1 cellular context compared by ENCODE assay signal in genomic region chr14:24368562-24369252, GRCh38.
A peak's percentile ranks its signal among the peaks of the same experiment; 100 is the strongest.
TF ChIP-seq lines count a peak whose summit lies in the region.

No MANE protein-coding gene starts in this region.

TF ChIP-seq in GM12878, 131 proteins besides CTCF, POLR2A, EP300 and RAD21 (continues in another document):
- TF ChIP-seq ESRRA (IDR thresholded peaks at IDR 0.05; ENCODE audit: low read length): no peak
- peak; percentile 36; the same call in 1 of the 2 replicates for TF ChIP-seq PAX5 (IDR thresholded peaks at IDR 0.05; ENCODE audit: borderline replicate concordance, low read depth, low read length)
- 0 out of 2 replicates have a peak, but pooled peaks have one; percentile 38 for TF ChIP-seq TAF1 (IDR thresholded peaks at IDR 0.05; ENCODE audit: borderline replicate concordance, low read depth, low read length)
- peak; percentile 43; the same call in 1 of the 2 replicates for TF ChIP-seq RB1 (IDR thresholded peaks at IDR 0.05; ENCODE audit: borderline replicate concordance)
- no peak for TF ChIP-seq RELA (IDR thresholded peaks at IDR 0.05; ENCODE audit: borderline replicate concordance, partially characterized antibody)
- TF ChIP-seq PML (IDR thresholded peaks at IDR 0.05; ENCODE audit: low read length): no peak
- TF ChIP-seq, protein P1, sequence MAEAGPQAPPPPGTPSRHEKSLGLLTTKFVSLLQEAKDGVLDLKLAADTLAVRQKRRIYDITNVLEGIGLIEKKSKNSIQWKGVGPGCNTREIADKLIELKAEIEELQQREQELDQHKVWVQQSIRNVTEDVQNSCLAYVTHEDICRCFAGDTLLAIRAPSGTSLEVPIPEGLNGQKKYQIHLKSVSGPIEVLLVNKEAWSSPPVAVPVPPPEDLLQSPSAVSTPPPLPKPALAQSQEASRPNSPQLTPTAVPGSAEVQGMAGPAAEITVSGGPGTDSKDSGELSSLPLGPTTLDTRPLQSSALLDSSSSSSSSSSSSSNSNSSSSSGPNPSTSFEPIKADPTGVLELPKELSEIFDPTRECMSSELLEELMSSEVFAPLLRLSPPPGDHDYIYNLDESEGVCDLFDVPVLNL (IDR thresholded peaks at IDR 0.05; ENCODE audit: low read depth, low read length): no peak
- no peak for TF ChIP-seq NBN (IDR thresholded peaks at IDR 0.05)
- no peak for TF ChIP-seq ZBED1 (IDR thresholded peaks at IDR 0.05; ENCODE audit: borderline replicate concordance)
- no peak for TF ChIP-seq MAX (IDR thresholded peaks at IDR 0.05; ENCODE audit: low read depth, low read length)
- no peak for TF ChIP-seq NR2C1 (IDR thresholded peaks at IDR 0.05)
- peak; percentile 87 for TF ChIP-seq HDGF (IDR thresholded peaks at IDR 0.05)
- TF ChIP-seq TBL1XR1 (IDR thresholded peaks at IDR 0.05; ENCODE audit: low read depth, low read length): no peak
- no peak for TF ChIP-seq FOS (IDR thresholded peaks at IDR 0.05; ENCODE audit: borderline replicate concordance, extremely low read depth, insufficient read length)
- TF ChIP-seq LARP7 (IDR thresholded peaks at IDR 0.05): no peak
- TF ChIP-seq DPF2 (IDR thresholded peaks at IDR 0.05): peak; percentile 92
- peak; percentile 45; the same call in 1 of the 2 replicates for TF ChIP-seq MTA2 (IDR thresholded peaks at IDR 0.05; ENCODE audit: low read depth)
- TF ChIP-seq YBX1 (IDR thresholded peaks at IDR 0.05): no peak
- no peak for TF ChIP-seq EED (IDR thresholded peaks at IDR 0.05; ENCODE audit: low read depth)
- TF ChIP-seq, protein P2, sequence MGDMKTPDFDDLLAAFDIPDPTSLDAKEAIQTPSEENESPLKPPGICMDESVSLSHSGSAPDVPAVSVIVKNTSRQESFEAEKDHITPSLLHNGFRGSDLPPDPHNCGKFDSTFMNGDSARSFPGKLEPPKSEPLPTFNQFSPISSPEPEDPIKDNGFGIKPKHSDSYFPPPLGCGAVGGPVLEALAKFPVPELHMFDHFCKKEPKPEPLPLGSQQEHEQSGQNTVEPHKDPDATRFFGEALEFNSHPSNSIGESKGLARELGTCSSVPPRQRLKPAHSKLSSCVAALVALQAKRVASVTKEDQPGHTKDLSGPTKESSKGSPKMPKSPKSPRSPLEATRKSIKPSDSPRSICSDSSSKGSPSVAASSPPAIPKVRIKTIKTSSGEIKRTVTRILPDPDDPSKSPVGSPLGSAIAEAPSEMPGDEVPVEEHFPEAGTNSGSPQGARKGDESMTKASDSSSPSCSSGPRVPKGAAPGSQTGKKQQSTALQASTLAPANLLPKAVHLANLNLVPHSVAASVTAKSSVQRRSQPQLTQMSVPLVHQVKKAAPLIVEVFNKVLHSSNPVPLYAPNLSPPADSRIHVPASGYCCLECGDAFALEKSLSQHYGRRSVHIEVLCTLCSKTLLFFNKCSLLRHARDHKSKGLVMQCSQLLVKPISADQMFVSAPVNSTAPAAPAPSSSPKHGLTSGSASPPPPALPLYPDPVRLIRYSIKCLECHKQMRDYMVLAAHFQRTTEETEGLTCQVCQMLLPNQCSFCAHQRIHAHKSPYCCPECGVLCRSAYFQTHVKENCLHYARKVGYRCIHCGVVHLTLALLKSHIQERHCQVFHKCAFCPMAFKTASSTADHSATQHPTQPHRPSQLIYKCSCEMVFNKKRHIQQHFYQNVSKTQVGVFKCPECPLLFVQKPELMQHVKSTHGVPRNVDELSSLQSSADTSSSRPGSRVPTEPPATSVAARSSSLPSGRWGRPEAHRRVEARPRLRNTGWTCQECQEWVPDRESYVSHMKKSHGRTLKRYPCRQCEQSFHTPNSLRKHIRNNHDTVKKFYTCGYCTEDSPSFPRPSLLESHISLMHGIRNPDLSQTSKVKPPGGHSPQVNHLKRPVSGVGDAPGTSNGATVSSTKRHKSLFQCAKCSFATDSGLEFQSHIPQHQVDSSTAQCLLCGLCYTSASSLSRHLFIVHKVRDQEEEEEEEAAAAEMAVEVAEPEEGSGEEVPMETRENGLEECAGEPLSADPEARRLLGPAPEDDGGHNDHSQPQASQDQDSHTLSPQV (IDR thresholded peaks at IDR 0.05): no peak
- TF ChIP-seq SREBF2 (IDR thresholded peaks at IDR 0.05; ENCODE audit: low read length): no peak
- TF ChIP-seq HCFC1 (IDR thresholded peaks at IDR 0.05; ENCODE audit: low read length): no peak
- TF ChIP-seq RFX5 (IDR thresholded peaks at IDR 0.05; ENCODE audit: low read depth, low read length): no peak
- TF ChIP-seq CREM (IDR thresholded peaks at IDR 0.05; ENCODE audit: low read depth): peak; percentile 28; the same call in 1 of the 2 replicates
- TF ChIP-seq ZNF207 (IDR thresholded peaks at IDR 0.05; ENCODE audit: borderline replicate concordance): 0 out of 2 replicates have a peak, but pooled peaks have one; percentile 59
- TF ChIP-seq MYB (IDR thresholded peaks at IDR 0.05; ENCODE audit: borderline replicate concordance, low read depth, low read length): no peak
- no peak for TF ChIP-seq PAX8 (IDR thresholded peaks at IDR 0.05)
- TF ChIP-seq, protein P3, sequence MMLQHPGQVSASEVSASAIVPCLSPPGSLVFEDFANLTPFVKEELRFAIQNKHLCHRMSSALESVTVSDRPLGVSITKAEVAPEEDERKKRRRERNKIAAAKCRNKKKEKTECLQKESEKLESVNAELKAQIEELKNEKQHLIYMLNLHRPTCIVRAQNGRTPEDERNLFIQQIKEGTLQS (IDR thresholded peaks at IDR 0.05; ENCODE audit: borderline replicate concordance, extremely low read depth, low read depth, low read length): no peak
- no peak for TF ChIP-seq HDAC6 (IDR thresholded peaks at IDR 0.05; ENCODE audit: unreplicated experiment)
- TF ChIP-seq ZNF687 (IDR thresholded peaks at IDR 0.05): 0 out of 2 replicates have a peak, but pooled peaks have one; percentile 61
- no peak for TF ChIP-seq BRCA1 (IDR thresholded peaks at IDR 0.05; ENCODE audit: low read depth, low read length)
- TF ChIP-seq, protein P4, sequence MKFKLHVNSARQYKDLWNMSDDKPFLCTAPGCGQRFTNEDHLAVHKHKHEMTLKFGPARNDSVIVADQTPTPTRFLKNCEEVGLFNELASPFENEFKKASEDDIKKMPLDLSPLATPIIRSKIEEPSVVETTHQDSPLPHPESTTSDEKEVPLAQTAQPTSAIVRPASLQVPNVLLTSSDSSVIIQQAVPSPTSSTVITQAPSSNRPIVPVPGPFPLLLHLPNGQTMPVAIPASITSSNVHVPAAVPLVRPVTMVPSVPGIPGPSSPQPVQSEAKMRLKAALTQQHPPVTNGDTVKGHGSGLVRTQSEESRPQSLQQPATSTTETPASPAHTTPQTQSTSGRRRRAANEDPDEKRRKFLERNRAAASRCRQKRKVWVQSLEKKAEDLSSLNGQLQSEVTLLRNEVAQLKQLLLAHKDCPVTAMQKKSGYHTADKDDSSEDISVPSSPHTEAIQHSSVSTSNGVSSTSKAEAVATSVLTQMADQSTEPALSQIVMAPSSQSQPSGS (IDR thresholded peaks at IDR 0.05; ENCODE audit: low read length): no peak
- no peak for TF ChIP-seq TCF7 (IDR thresholded peaks at IDR 0.05; ENCODE audit: borderline replicate concordance)
- TF ChIP-seq ZNF217 (IDR thresholded peaks at IDR 0.05): no peak
- no peak for TF ChIP-seq STAT1 (conservative IDR thresholded peaks at IDR 0.05)
- 0 out of 2 replicates have a peak, but pooled peaks have one; percentile 23 for TF ChIP-seq SMARCA5 (IDR thresholded peaks at IDR 0.05)
- TF ChIP-seq PBX3 (IDR thresholded peaks at IDR 0.05; ENCODE audit: insufficient replicate concordance, low read depth, low read length): no peak
- TF ChIP-seq POU2F2 (IDR thresholded peaks at IDR 0.05; ENCODE audit: borderline replicate concordance, low read depth, low read length): no peak
- no peak for TF ChIP-seq ZNF384 (IDR thresholded peaks at IDR 0.05; ENCODE audit: borderline replicate concordance, low read depth, low read length)
- TF ChIP-seq RAD51 (IDR thresholded peaks at IDR 0.05): no peak
- peak; percentile 93 for TF ChIP-seq GATAD2B (conservative IDR thresholded peaks at IDR 0.05; ENCODE audit: low read depth)
- 0 out of 2 replicates have a peak, but pooled peaks have one; percentile 38 for TF ChIP-seq CREB1 (IDR thresholded peaks at IDR 0.05; ENCODE audit: low read depth)
- TF ChIP-seq, protein P5, sequence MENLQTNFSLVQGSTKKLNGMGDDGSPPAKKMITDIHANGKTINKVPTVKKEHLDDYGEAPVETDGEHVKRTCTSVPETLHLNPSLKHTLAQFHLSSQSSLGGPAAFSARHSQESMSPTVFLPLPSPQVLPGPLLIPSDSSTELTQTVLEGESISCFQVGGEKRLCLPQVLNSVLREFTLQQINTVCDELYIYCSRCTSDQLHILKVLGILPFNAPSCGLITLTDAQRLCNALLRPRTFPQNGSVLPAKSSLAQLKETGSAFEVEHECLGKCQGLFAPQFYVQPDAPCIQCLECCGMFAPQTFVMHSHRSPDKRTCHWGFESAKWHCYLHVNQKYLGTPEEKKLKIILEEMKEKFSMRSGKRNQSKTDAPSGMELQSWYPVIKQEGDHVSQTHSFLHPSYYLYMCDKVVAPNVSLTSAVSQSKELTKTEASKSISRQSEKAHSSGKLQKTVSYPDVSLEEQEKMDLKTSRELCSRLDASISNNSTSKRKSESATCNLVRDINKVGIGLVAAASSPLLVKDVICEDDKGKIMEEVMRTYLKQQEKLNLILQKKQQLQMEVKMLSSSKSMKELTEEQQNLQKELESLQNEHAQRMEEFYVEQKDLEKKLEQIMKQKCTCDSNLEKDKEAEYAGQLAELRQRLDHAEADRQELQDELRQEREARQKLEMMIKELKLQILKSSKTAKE (IDR thresholded peaks at IDR 0.05; ENCODE audit: low read depth, poor library complexity, severe bottlenecking): no peak
- TF ChIP-seq, protein P6, sequence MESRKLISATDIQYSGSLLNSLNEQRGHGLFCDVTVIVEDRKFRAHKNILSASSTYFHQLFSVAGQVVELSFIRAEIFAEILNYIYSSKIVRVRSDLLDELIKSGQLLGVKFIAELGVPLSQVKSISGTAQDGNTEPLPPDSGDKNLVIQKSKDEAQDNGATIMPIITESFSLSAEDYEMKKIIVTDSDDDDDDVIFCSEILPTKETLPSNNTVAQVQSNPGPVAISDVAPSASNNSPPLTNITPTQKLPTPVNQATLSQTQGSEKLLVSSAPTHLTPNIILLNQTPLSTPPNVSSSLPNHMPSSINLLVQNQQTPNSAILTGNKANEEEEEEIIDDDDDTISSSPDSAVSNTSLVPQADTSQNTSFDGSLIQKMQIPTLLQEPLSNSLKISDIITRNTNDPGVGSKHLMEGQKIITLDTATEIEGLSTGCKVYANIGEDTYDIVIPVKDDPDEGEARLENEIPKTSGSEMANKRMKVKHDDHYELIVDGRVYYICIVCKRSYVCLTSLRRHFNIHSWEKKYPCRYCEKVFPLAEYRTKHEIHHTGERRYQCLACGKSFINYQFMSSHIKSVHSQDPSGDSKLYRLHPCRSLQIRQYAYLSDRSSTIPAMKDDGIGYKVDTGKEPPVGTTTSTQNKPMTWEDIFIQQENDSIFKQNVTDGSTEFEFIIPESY (IDR thresholded peaks at IDR 0.05): no peak
- no peak for TF ChIP-seq SREBF1 (IDR thresholded peaks at IDR 0.05; ENCODE audit: low read length)
